In the genomic region with DNA sequence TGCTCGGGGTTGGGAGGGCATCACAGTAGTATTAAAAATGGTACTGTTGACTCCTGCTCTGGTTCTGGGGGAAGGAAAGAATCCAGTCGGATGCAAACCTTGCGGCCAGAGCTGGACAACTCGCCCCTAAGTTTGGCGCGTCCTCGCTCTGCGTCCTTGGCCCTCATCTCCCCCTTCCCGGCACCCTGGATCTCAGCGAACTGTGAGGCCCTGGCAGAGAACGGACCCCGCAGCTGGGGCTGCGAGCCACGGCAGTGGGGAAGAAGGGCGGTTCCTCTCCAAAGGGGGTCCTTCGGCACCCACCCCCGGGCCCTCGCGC, we compare ENCODE assay signal across 8 cellular contexts. TPM values are rescaled to one million over a fixed set of nuclear protein-coding genes. Genes with fewer than 3 reads are reported as not detected.
A peak's percentile ranks its signal among the peaks of the same experiment; 100 is the strongest.
DNase-seq lines count a peak whose midpoint lies in the region; ATAC-seq, FAIRE-seq and TF ChIP-seq lines count a peak whose summit lies in the region.

No MANE protein-coding gene starts in this region.

- H3K4me1 ChIP-seq in HUES48 (ENCODE audit: control insufficient read depth, insufficient read depth, low read length), result peaks cover 20% of the 10 kb centered on the region
- H3K4me1 ChIP-seq in muscle layer of colon (ENCODE audit: insufficient read depth, low read length), result no peaks in the 10 kb centered on the region

- H3K9me3 ChIP-seq in HUES48 (ENCODE audit: control insufficient read depth, insufficient read depth, low read length) (no peaks in the 10 kb centered on the region), muscle layer of colon (ENCODE audit: low read length) (no peaks in the 10 kb centered on the region)

- TF ChIP-seq POLR2A in GM18505 (IDR thresholded peaks at IDR 0.05; ENCODE audit: borderline replicate concordance, extremely low read depth, insufficient read depth, insufficient read length), result no peak

- H3K27ac ChIP-seq in HUES48 (ENCODE audit: low read depth, low read length), result no peak overlapping the region
- H3K27ac ChIP-seq in cingulate gyrus (ENCODE audit: low read depth, low read length), result peak overlapping the region; percentile 23
- H3K27ac ChIP-seq in muscle layer of colon (ENCODE audit: low read depth, low read length), result peak overlapping the region; percentile 67

- no peak for FAIRE-seq in HTR-8/SVneo (lab: Jason Lieb, UNC)

- no peak for TF ChIP-seq CTCF in BJ (IDR thresholded peaks at IDR 0.05; ENCODE audit: insufficient read depth, low read depth, low read length)

- H3K4me3 ChIP-seq in BJ (ENCODE audit: low read depth, low read length), result peak overlapping the region; percentile 47
- H3K4me3 ChIP-seq in HUES48 (ENCODE audit: low read depth, low read length), result peak overlapping the region; percentile 75
- peak overlapping the region; percentile 47 to 60 for H3K4me3 ChIP-seq in muscle layer of colon (ENCODE audit: low read depth in 1 of 2, low read length in 2 of 2)

- DNase-seq in BJ (ENCODE audit: low read depth) (no peak), HTR-8/SVneo (ENCODE audit: insufficient read length, low spot score) (no peak), NAMALWA (ENCODE audit: low spot score) (no peak)

- POLR2A ChIA-PET in BJ (lab: Charles Lee), result interaction anchor here (0.7 kb wide), 2 partner anchors 14 to 59 kb away, joined by 3 read pairs; no protein-coding TSS in a partner anchor

- H3K36me3 ChIP-seq in BJ (ENCODE audit: control insufficient read depth, insufficient read depth, low read length) (no peaks in the 10 kb centered on the region), HUES48 (ENCODE audit: control insufficient read depth, insufficient read depth, low read length) (no peaks in the 10 kb centered on the region), muscle layer of colon (ENCODE audit: insufficient read depth, low read length) (no peaks in the 10 kb centered on the region)

- H3K9ac ChIP-seq in HUES48 (ENCODE audit: low read depth, low read length), result no peak overlapping the region
- no peak overlapping the region for H3K9ac ChIP-seq in muscle layer of colon (ENCODE audit: low read length)

- ATAC-seq in GM18505 (IDR thresholded peaks at IDR 0.05; ENCODE audit: unreplicated experiment) (no peak), HG02840 (IDR thresholded peaks at IDR 0.05; ENCODE audit: low FRiP score, unreplicated experiment) (no peak)

- CTCF ChIA-PET in BJ (lab: Yijun Ruan, JAX), result interaction anchor here (0.6 to 2.2 kb wide), 3 partner anchors 12 to 21 kb away, joined by 3 to 9 read pairs (median 4); no protein-coding TSS in a partner anchor

- H3K27me3 ChIP-seq in BJ (ENCODE audit: control insufficient read depth, insufficient read depth, low read length) (no peaks in the 10 kb centered on the region), HUES48 (ENCODE audit: control insufficient read depth, insufficient read depth, low read length) (peaks cover 21% of the 10 kb centered on the region), muscle layer of colon (ENCODE audit: control insufficient read depth in 1 of 2, insufficient read depth in 2 of 2, low read length in 2 of 2) (peaks cover 0 to 4% of the 10 kb centered on the region in 2 donors)

RNA-seq across cellular contexts. Expression of a gene that starts 14.0 kb away (rescaled TPM):
- polyA plus RNA-seq in BJ (2011; rRNA removed), result 3.0 and 5.1 TPM in 2 replicates
- polyA minus RNA-seq in BJ (2011; rRNA and poly(A)+ RNA removed), result 2.2 and 2.4 TPM in 2 replicates
